ENCODE assay signal across 18 cellular contexts in genomic region chr15:84699538-84700191, GRCh38. TPM values are rescaled to one million over a fixed set of nuclear protein-coding genes. Genes with fewer than 3 reads are reported as not detected.
DNase-seq lines count a peak whose midpoint lies in the region; ATAC-seq and TF ChIP-seq lines count a peak whose summit lies in the region.
"Had no signal": no experiment of that assay in that cellular context is flagged by ENCODE, and none has a peak within 500 bp of the region (broad histone marks: within the 10 kb centered on the region; RNA-seq: fewer than 3 reads in every experiment).

No MANE protein-coding gene starts in this region.

- DNase-seq in activated naive CD4-positive, alpha-beta T cell treated with anti-CD3 and anti-CD28 coated beads, Interleukin-2, amount 50 U/mL, for 72 hours (ENCODE audit: low spot score in 2 of 2), result no peak
- DNase-seq in activated naive CD4-positive, alpha-beta T cell treated with anti-CD3 and anti-CD28 coated beads, Interleukin-2, amount 50 U/mL, for 16 hours, result no peak
- DNase-seq in HFFc6 (no peak), progenitor cell of endocrine pancreas (ENCODE audit: low spot score, unreplicated experiment) (no peak), HT-29 (ENCODE audit: low spot score) (no peak), NCI-H2196 (lab: John Stamatoyannopoulos, UW; ENCODE audit: unreplicated experiment) (no peak)
- no peak for DNase-seq in activated naive CD8-positive, alpha-beta T cell treated with anti-CD3 and anti-CD28 coated beads for 36 hours
- DNase-seq: COR-L47, left colon, MM.1S, NCI-H187 treated with DMSO at 0.1 percent for 48 hours, NCI-H446 treated with DMSO at 0.1 percent for 48 hours, SW 1271, uterus had no signal

- H3K4me1 Mint-ChIP-seq in HFFc6 (ENCODE audit: low read depth), result peaks cover 42% of the 10 kb centered on the region
- H3K4me1 Mint-ChIP-seq in activated naive CD8-positive, alpha-beta T cell treated with anti-CD3 and anti-CD28 coated beads for 36 hours, result peaks cover 64% of the 10 kb centered on the region
- peaks cover 5% of the 10 kb centered on the region for H3K4me1 Mint-ChIP-seq in progenitor cell of endocrine pancreas (ENCODE audit: low read depth)

- H3K4me3 Mint-ChIP-seq in HFFc6, result no peak overlapping the region
- H3K4me3 Mint-ChIP-seq in activated naive CD8-positive, alpha-beta T cell treated with anti-CD3 and anti-CD28 coated beads for 36 hours, result no peak overlapping the region
- no peak overlapping the region for H3K4me3 Mint-ChIP-seq in progenitor cell of endocrine pancreas (ENCODE audit: low read depth)
- H3K4me3 Mint-ChIP-seq: mesothelial cell of epicardium had no signal

- peaks cover 0 to 5% of the 10 kb centered on the region in 2 donors for H3K36me3 Mint-ChIP-seq in activated naive CD4-positive, alpha-beta T cell treated with anti-CD3 and anti-CD28 coated beads, Interleukin-2, amount 50 U/mL, for 72 hours
- H3K36me3 Mint-ChIP-seq in HFFc6 (ENCODE audit: low read depth) (0 out of 2 replicates have a peak, but pooled peaks cover 4% of the 10 kb centered on the region), progenitor cell of endocrine pancreas (ENCODE audit: insufficient read depth) (peaks cover 3% of the 10 kb centered on the region)
- H3K36me3 Mint-ChIP-seq in activated naive CD8-positive, alpha-beta T cell treated with anti-CD3 and anti-CD28 coated beads for 36 hours, result peaks cover 9% of the 10 kb centered on the region
- H3K36me3 Mint-ChIP-seq: mesothelial cell of epicardium had no signal

- H3K27ac Mint-ChIP-seq in activated naive CD4-positive, alpha-beta T cell treated with anti-CD3 and anti-CD28 coated beads, Interleukin-2, amount 50 U/mL, for 72 hours, result peak overlapping the region; percentile 9 to 78
- H3K27ac Mint-ChIP-seq in HFFc6, result peak overlapping the region; percentile 34; the same call in 1 of the 2 replicates
- H3K27ac Mint-ChIP-seq in activated naive CD8-positive, alpha-beta T cell treated with anti-CD3 and anti-CD28 coated beads for 36 hours, result peak overlapping the region; percentile 78
- peak overlapping the region; percentile 52 for H3K27ac Mint-ChIP-seq in progenitor cell of endocrine pancreas
- H3K27ac Mint-ChIP-seq: mesothelial cell of epicardium had no signal

- peak; percentile 79 to 83 for ATAC-seq in activated naive CD4-positive, alpha-beta T cell treated with anti-CD3 and anti-CD28 coated beads, Interleukin-2, amount 50 U/mL, for 72 hours
- no peak for ATAC-seq in HG02798 (IDR thresholded peaks at IDR 0.05; ENCODE audit: poor library complexity, unreplicated experiment)
- ATAC-seq: esophagus mucosa, left colon had no signal

- no peak for TF ChIP-seq CTCF in HFFc6 (IDR thresholded peaks at IDR 0.05)
- no peak for TF ChIP-seq CTCF in progenitor cell of endocrine pancreas (IDR thresholded peaks at IDR 0.05; ENCODE audit: unreplicated experiment)

- no peaks in the 10 kb centered on the region for H3K9me3 Mint-ChIP-seq in activated naive CD4-positive, alpha-beta T cell treated with anti-CD3 and anti-CD28 coated beads, Interleukin-2, amount 50 U/mL, for 72 hours
- H3K9me3 Mint-ChIP-seq in HFFc6 (no peaks in the 10 kb centered on the region), progenitor cell of endocrine pancreas (ENCODE audit: low read depth) (no peaks in the 10 kb centered on the region)
- H3K9me3 Mint-ChIP-seq in activated naive CD8-positive, alpha-beta T cell treated with anti-CD3 and anti-CD28 coated beads for 36 hours, result no peaks in the 10 kb centered on the region
- H3K9me3 Mint-ChIP-seq: IgD-negative memory B cell, mesothelial cell of epicardium had no signal

- H3K27me3 Mint-ChIP-seq in HFFc6 (ENCODE audit: insufficient read depth), result no peaks in the 10 kb centered on the region
- no peaks in the 10 kb centered on the region for H3K27me3 Mint-ChIP-seq in activated naive CD8-positive, alpha-beta T cell treated with anti-CD3 and anti-CD28 coated beads for 36 hours
- no peaks in the 10 kb centered on the region for H3K27me3 Mint-ChIP-seq in progenitor cell of endocrine pancreas
- H3K27me3 Mint-ChIP-seq: IgD-negative memory B cell had no signal

RNA-seq across cellular contexts. Expression of gene SEC11A, which starts 16.3 kb away (rescaled TPM):
- 100 to 1,000 TPM; 111 to 129 TPM for total RNA-seq in activated naive CD4-positive, alpha-beta T cell treated with anti-CD3 and anti-CD28 coated beads, Interleukin-2, amount 50 U/mL, for 72 hours
- total RNA-seq in HFFc6 (2021; fragmentation: NEBNext Ultra II Directional; extraction: Animal tissue kit (Norgen Biotek cat#: 25700)), result 100 to 1,000 TPM; 203 to 230 (median 221) TPM
- total RNA-seq in activated naive CD8-positive, alpha-beta T cell treated with anti-CD3 and anti-CD28 coated beads for 36 hours, result 10 to 100 TPM; 89.3 to 93.5 TPM
- total RNA-seq in progenitor cell of endocrine pancreas, result 189 and 200 TPM in 2 replicates
- total RNA-seq in HT-29 (2014; rRNA removed; shearing (Covaris generic)), result 215 and 238 TPM in 2 replicates

RNA-seq across cellular contexts. Expression of gene NMB, which starts 41.7 kb away (rescaled TPM):
- 1 to 10 TPM; 1.9 to 9.4 TPM for total RNA-seq in activated naive CD4-positive, alpha-beta T cell treated with anti-CD3 and anti-CD28 coated beads, Interleukin-2, amount 50 U/mL, for 72 hours
- total RNA-seq in HFFc6 (2021; fragmentation: NEBNext Ultra II Directional; extraction: Animal tissue kit (Norgen Biotek cat#: 25700)), result 1 to 10 TPM; 4.4 to 7.1 (median 5.5) TPM
- 1 to 10 TPM; 2.6 TPM for total RNA-seq in activated naive CD8-positive, alpha-beta T cell treated with anti-CD3 and anti-CD28 coated beads for 36 hours
- total RNA-seq in progenitor cell of endocrine pancreas, result 4.9 and 6.1 TPM in 2 replicates
- total RNA-seq in HT-29 (2014; rRNA removed; shearing (Covaris generic)), result 96.2 and 97.9 TPM in 2 replicates

RNA-seq across cellular contexts. Expression of gene WDR73, which starts 45.6 kb away (rescaled TPM):
- total RNA-seq in activated naive CD4-positive, alpha-beta T cell treated with anti-CD3 and anti-CD28 coated beads, Interleukin-2, amount 50 U/mL, for 72 hours, result 10 to 100 TPM in 1 of 2 donors, 1 to 10 TPM in 1; 6.9 to 17.5 TPM
- 10 to 100 TPM; 19.9 to 23.7 (median 21.4) TPM for total RNA-seq in HFFc6 (2021; fragmentation: NEBNext Ultra II Directional; extraction: Animal tissue kit (Norgen Biotek cat#: 25700))
- 10 to 100 TPM; 22.1 to 26.3 TPM for total RNA-seq in activated naive CD8-positive, alpha-beta T cell treated with anti-CD3 and anti-CD28 coated beads for 36 hours
- 65.7 and 69.8 TPM in 2 replicates for total RNA-seq in progenitor cell of endocrine pancreas
- total RNA-seq in HT-29 (2014; rRNA removed; shearing (Covaris generic)), result 39.9 and 41.2 TPM in 2 replicates

RNA-seq across cellular contexts. Expression of gene ZNF592, which starts 48.7 kb away (rescaled TPM):
- total RNA-seq in activated naive CD4-positive, alpha-beta T cell treated with anti-CD3 and anti-CD28 coated beads, Interleukin-2, amount 50 U/mL, for 72 hours, result 10 to 100 TPM; 22.7 to 34.7 TPM
- 10 to 100 TPM; 15.4 to 19.0 (median 17.6) TPM for total RNA-seq in HFFc6 (2021; fragmentation: NEBNext Ultra II Directional; extraction: Animal tissue kit (Norgen Biotek cat#: 25700))
- 10 to 100 TPM; 24.5 to 26.5 TPM for total RNA-seq in activated naive CD8-positive, alpha-beta T cell treated with anti-CD3 and anti-CD28 coated beads for 36 hours
- total RNA-seq in progenitor cell of endocrine pancreas, result 40.0 and 40.5 TPM in 2 replicates
- 22.6 and 27.5 TPM in 2 replicates for total RNA-seq in HT-29 (2014; rRNA removed; shearing (Covaris generic))
